In the genomic region with DNA sequence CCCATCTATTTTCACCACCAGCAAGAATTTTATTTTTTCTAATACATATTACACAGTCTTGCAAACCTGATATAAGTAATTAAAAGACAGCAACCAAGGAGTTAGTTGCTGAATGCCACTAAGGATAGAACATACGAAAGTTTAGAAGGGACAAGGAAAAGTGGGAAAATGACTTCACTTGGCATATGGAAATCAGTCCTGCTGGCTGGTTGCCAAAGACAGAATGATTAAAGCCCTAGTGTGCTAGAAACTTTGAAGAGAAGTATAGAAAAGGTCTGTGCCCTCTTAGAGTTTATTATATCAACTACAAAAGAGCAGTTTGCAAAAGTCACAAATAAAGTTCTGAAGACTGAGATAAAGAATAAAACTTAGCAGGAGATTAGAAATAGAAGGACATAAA, we compare ENCODE assay signal across 20 cellular contexts.
"Had no signal": no experiment of that assay in that cellular context is flagged by ENCODE, and none has a peak within 500 bp of the region (broad histone marks: within the 10 kb centered on the region; RNA-seq: fewer than 3 reads in every experiment).

No MANE protein-coding gene starts in this region.

- H3K9me3 ChIP-seq: ascending aorta, right atrium auricular region, tibial artery had no signal

- DNase-seq: activated CD4-positive, CD25-positive, alpha-beta regulatory T cell treated with anti-CD3 and anti-CD28 coated beads, Interleukin-2, amount 50 U/mL, for 72 hours; activated gamma-delta T cell; activated T-cell treated with anti-CD3 and anti-CD28 coated beads, Interleukin-2, amount 50 U/mL, for 72 hours; effector memory CD4-positive, alpha-beta T cell; foreskin keratinocyte; glutamatergic neuron; hypothalamus; kidney; left ventricle myocardium superior; occipital lobe; stimulated activated CD4-positive, alpha-beta T cell treated with anti-CD3 and anti-CD28 coated beads, Interleukin-12 subunit alpha, Interleukin-12 subunit beta, amount 100 ng/mL, for 4 hours; stimulated activated CD4-positive, alpha-beta T cell treated with anti-CD3 and anti-CD28 coated beads, Interleukin-1b, Interleukin-23, amount 100 ng/mL, for 48 hours; stimulated activated naive CD4-positive, alpha-beta T cell treated with Interleukin-2 at 50 U/mL for 16 hours; tibial artery had no signal

- H3K4me3 ChIP-seq: ascending aorta, right atrium auricular region, tibial artery had no signal

- H3K4me3 Mint-ChIP-seq: activated naive CD4-positive, alpha-beta T cell treated with anti-CD3 and anti-CD28 coated beads, Interleukin-2, amount 50 U/mL, for 24 hours; activated T-cell treated with anti-CD3 and anti-CD28 coated beads, Interleukin-2, amount 50 U/mL, for 72 hours; dendritic cell treated with granulocyte-macrophage colony-stimulating factor and Interleukin-4, amounts not matched to agents 40 ng/mL and 50 ng/mL, for 4 days; T-helper 1 cell treated with Interleukin-12 subunit alpha and Interleukin-12 subunit beta and Interleukin-4 antibody, amounts not matched to agents 30 μg/mL and 1 μg/mL, for 36 hours had no signal

- H3K27ac ChIP-seq: ascending aorta, foreskin keratinocyte, right atrium auricular region, tibial artery, VCaP had no signal

- H3K9me3 Mint-ChIP-seq: activated naive CD4-positive, alpha-beta T cell treated with anti-CD3 and anti-CD28 coated beads, Interleukin-2, amount 50 U/mL, for 24 hours; activated T-cell treated with anti-CD3 and anti-CD28 coated beads, Interleukin-2, amount 50 U/mL, for 72 hours; T-helper 1 cell treated with Interleukin-12 subunit alpha and Interleukin-12 subunit beta and Interleukin-4 antibody, amounts not matched to agents 30 μg/mL and 1 μg/mL, for 36 hours had no signal

- H3K4me1 ChIP-seq: ascending aorta, foreskin keratinocyte had no signal

- H3K36me3 ChIP-seq: ascending aorta, right atrium auricular region, tibial artery had no signal

- H3K27ac Mint-ChIP-seq: activated naive CD4-positive, alpha-beta T cell treated with anti-CD3 and anti-CD28 coated beads, Interleukin-2, amount 50 U/mL, for 24 hours; activated T-cell treated with anti-CD3 and anti-CD28 coated beads, Interleukin-2, amount 50 U/mL, for 72 hours; dendritic cell treated with granulocyte-macrophage colony-stimulating factor and Interleukin-4, amounts not matched to agents 40 ng/mL and 50 ng/mL, for 4 days; T-helper 1 cell treated with Interleukin-12 subunit alpha and Interleukin-12 subunit beta and Interleukin-4 antibody, amounts not matched to agents 30 μg/mL and 1 μg/mL, for 36 hours had no signal

- H3K36me3 Mint-ChIP-seq: activated naive CD4-positive, alpha-beta T cell treated with anti-CD3 and anti-CD28 coated beads, Interleukin-2, amount 50 U/mL, for 24 hours had no signal
